In the genomic region with DNA sequence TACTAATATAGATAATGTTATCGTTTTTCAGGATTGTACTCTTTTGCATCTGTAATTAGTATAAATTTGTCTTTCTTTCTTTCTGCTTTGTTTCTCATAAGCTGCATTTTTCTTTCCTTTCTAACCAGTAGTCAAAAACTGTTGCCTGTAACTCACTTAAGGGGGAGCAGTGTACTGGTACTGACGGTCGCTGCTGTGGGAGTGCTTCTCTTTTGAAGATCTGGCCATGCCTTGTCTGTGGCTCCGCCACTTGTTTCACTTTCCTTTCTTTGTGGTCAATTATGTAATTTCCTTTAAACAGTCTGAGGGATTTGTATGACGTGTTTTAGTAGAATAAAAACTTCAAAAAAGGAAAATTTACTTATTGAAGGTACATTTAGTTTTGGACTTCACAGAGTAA, we compare ENCODE assay signal across 8 cellular contexts. TPM values are rescaled to one million over a fixed set of nuclear protein-coding genes. Genes with fewer than 3 reads are reported as not detected.
DNase-seq lines count a peak whose midpoint lies in the region; ATAC-seq and TF ChIP-seq lines count a peak whose summit lies in the region.

No MANE protein-coding gene starts in this region.

- H3K9me3 ChIP-seq in A673 (ENCODE audit: low read depth, low read length, poor library complexity, severe bottlenecking) (no peaks in the 10 kb centered on the region), endodermal cell (ENCODE audit: control insufficient read depth, low read length) (no peaks in the 10 kb centered on the region)

- no peaks in the 10 kb centered on the region for H3K27me3 Mint-ChIP-seq in endodermal cell (ENCODE audit: insufficient read depth)

- H3K4me1 ChIP-seq in A673 (ENCODE audit: insufficient read depth, low read length, poor library complexity, severe bottlenecking) (peaks cover 11% of the 10 kb centered on the region), endodermal cell (ENCODE audit: control insufficient read depth, insufficient read depth, low read length) (no peaks in the 10 kb centered on the region)

- BruUV-seq in A673 (replicated peaks; lab: Mats Ljungman, UMichigan) = no TSS peak

- H3K4me3 ChIP-seq in A673 (ENCODE audit: low read depth, low read length, poor library complexity, severe bottlenecking) (no peak overlapping the region), endodermal cell (ENCODE audit: low read length) (no peak overlapping the region)

- 93 to 95% methylated on average over 4 to 5 of the region's 5 CpGs for WGBS in endodermal cell (ENCODE audit: insufficient coverage in 1 of 2, insufficient read length in 1 of 2), 2 experiments

- H3K27ac ChIP-seq in A673 (ENCODE audit: low read depth, low read length, poor library complexity, severe bottlenecking) = no peak overlapping the region
- no peak overlapping the region for H3K27ac ChIP-seq in endodermal cell (ENCODE audit: low read depth, low read length)

- peaks cover 82% of the 10 kb centered on the region for H3K36me3 ChIP-seq in A673 (ENCODE audit: insufficient read depth, low read length, poor library complexity, severe bottlenecking)
- H3K36me3 ChIP-seq in endodermal cell (ENCODE audit: control insufficient read depth, insufficient read depth, low read length) = peaks cover 91% of the 10 kb centered on the region

- no peak overlapping the region for H3K4me3 Mint-ChIP-seq in endodermal cell

- ATAC-seq in GM19324 (IDR thresholded peaks at IDR 0.05; ENCODE audit: low FRiP score, unreplicated experiment) = peak; percentile 98
- peak; percentile 88 for ATAC-seq in HG03457 (IDR thresholded peaks at IDR 0.05; ENCODE audit: unreplicated experiment)
- peak; percentile 62 for ATAC-seq in esophagus mucosa

- no peak overlapping the region for H3K27ac Mint-ChIP-seq in endodermal cell

- peaks cover 79% of the 10 kb centered on the region for H3K36me3 Mint-ChIP-seq in endodermal cell (ENCODE audit: low read depth)

- intact Hi-C loops in A673 (cut with micrococcal nuclease; ENCODE audit: unreplicated experiment) = no loop called here
- intact Hi-C loops in posterior cingulate gyrus (cut with DNase I) = no loop called here

- H3K27me3 ChIP-seq in A673 (replicated peaks; ENCODE audit: insufficient read depth, low read depth, low read length, poor library complexity) (no peaks in the 10 kb centered on the region), endodermal cell (ENCODE audit: control insufficient read depth, insufficient read depth, low read length, poor library complexity, severe bottlenecking) (no peaks in the 10 kb centered on the region)

- H3K9ac ChIP-seq in endodermal cell (ENCODE audit: extremely low read depth, low read length, poor library complexity, severe bottlenecking) = no peak overlapping the region

- no peak for TF ChIP-seq CTCF in A673 (conservative IDR thresholded peaks at IDR 0.05; ENCODE audit: low read depth, low read length)
- TF ChIP-seq CTCF in endodermal cell (conservative IDR thresholded peaks at IDR 0.05) = no peak

- POLR2A ChIA-PET in A673 (lab: Charles Lee; ENCODE audit: low non-redundant PET) = no interaction called here

- CTCF ChIA-PET in A673 (lab: Charles Lee) = no interaction called here

- H3K9me3 Mint-ChIP-seq in endodermal cell = no peaks in the 10 kb centered on the region

- DNase-seq in A673 (ENCODE audit: low spot score) (peak; percentile 9), posterior cingulate gyrus (no peak), endodermal cell (no peak)
- peak; percentile 71 to 76 for DNase-seq in activated CD4-positive, alpha-beta T cell treated with anti-CD3 and anti-CD28 coated beads for 4 hours
- DNase-seq in stimulated activated CD4-positive, alpha-beta T cell treated with anti-CD3 and anti-CD28 coated beads, TNF-alpha, amount 100 ng/mL, for 48 hours (ENCODE audit: low read depth in 3 of 3) = peak in 2 of 3 donors; percentile 35 to 48

- no peaks in the 10 kb centered on the region for H3K4me1 Mint-ChIP-seq in endodermal cell

RNA-seq across cellular contexts. Expression of a gene that starts 37.0 kb away (rescaled TPM):
- 56.3 and 62.4 TPM in 2 replicates for total RNA-seq in A673 (2021)
- total RNA-seq in esophagus mucosa = 26.5 TPM
- total RNA-seq in endodermal cell = 10 to 100 TPM; 69.9 to 76.8 TPM
- 48.0 TPM for polyA plus RNA-seq in endodermal cell (2013, experiment 1 of 2)
- 47.7 TPM for polyA plus RNA-seq in endodermal cell (2013, experiment 2 of 2)

RNA-seq across cellular contexts. Expression of a gene that starts 57.4 kb away (rescaled TPM):
- total RNA-seq in A673 (2021) = 74.1 and 80.0 TPM in 2 replicates
- total RNA-seq in esophagus mucosa = 29.2 TPM
- total RNA-seq in endodermal cell = 100 to 1,000 TPM; 129 to 136 TPM
- 85.2 TPM for polyA plus RNA-seq in endodermal cell (2013, experiment 1 of 2)
- 90.1 TPM for polyA plus RNA-seq in endodermal cell (2013, experiment 2 of 2)

RNA-seq across cellular contexts. Expression of a gene that starts 57.5 kb away (rescaled TPM):
- 36.2 and 36.6 TPM in 2 replicates for total RNA-seq in A673 (2021)
- 41.4 TPM for total RNA-seq in esophagus mucosa
- 10 to 100 TPM; 22.8 to 26.3 TPM for total RNA-seq in endodermal cell
- polyA plus RNA-seq in endodermal cell (2013, experiment 1 of 2) = 27.0 TPM
- polyA plus RNA-seq in endodermal cell (2013, experiment 2 of 2) = 29.5 TPM

Comparison
In these comparisons a context has a peak if more than half of its experiments do, and no peak if none do; other contexts are left out.
1. DNase-seq: peak in A673 (single experiment), activated CD4-positive, alpha-beta T cell treated with anti-CD3 and anti-CD28 coated beads for 4 hours (2 of 2) and stimulated activated CD4-positive, alpha-beta T cell treated with anti-CD3 and anti-CD28 coated beads, TNF-alpha, amount 100 ng/mL, for 48 hours (2 of 3); none in posterior cingulate gyrus (0 of 10) and endodermal cell (single experiment).
2. Peak in every context shown above with its lines, with median percentiles within 50 percentile points of each other: ATAC-seq.